ENCODE assay signal across 20 cellular contexts in genomic region chr22:24149191-24149590, GRCh38. TPM values are rescaled to one million over a fixed set of nuclear protein-coding genes. Genes with fewer than 3 reads are reported as not detected.
DNase-seq lines count a peak whose midpoint lies in the region; ATAC-seq and TF ChIP-seq lines count a peak whose summit lies in the region.
"Had no signal": no experiment of that assay in that cellular context is flagged by ENCODE, and none has a peak within 500 bp of the region (broad histone marks: within the 10 kb centered on the region; RNA-seq: fewer than 3 reads in every experiment).

No MANE protein-coding gene starts in this region.

- peak overlapping the region; percentile 73 for H2BK15ac ChIP-seq in mesenchymal stem cell (ENCODE audit: low read depth, poor library complexity, severe bottlenecking)

- POLR2A ChIA-PET in Caco-2 (lab: Charles Lee): no interaction called here

- DNase-seq in Right ventricle myocardium inferior (ENCODE audit: missing footprints) (peak; percentile 5), cardiac septum (ENCODE audit: low spot score) (no peak), T-helper 17 cell (no peak), mesenchymal stem cell (no peak), upper lobe of right lung (no peak), hippocampal formation (lab: John Stamatoyannopoulos, UW) (no peak), Caco-2 (no peak), HCEC 1CT (no peak)
- DNase-seq: activated CD8-positive, alpha-beta memory T cell treated with anti-CD3 and anti-CD28 coated beads for 24 hours; DMS79 treated with DMSO at 0.1 percent for 48 hours; NCI-H1436 treated with DMSO at 0.1 percent for 48 hours; NCI-H2171 treated with DMSO at 0.1 percent for 48 hours; PC-9; posterior cingulate gyrus; stimulated activated CD4-positive, alpha-beta T cell treated with anti-CD3 and anti-CD28 coated beads, Interleukin-2, amount 100 ng/mL, for 48 hours; stimulated activated naive CD8-positive, alpha-beta T cell treated with anti-CD3 and anti-CD28 coated beads, Interleukin-15, amount 100 ng/mL, for 72 hours had no signal

- WGBS in mesenchymal stem cell: 98% methylated on average over 4 of the region's 4 CpGs

- H3K27me3 ChIP-seq in mesenchymal stem cell (ENCODE audit: control insufficient read depth in 1 of 2, insufficient read depth in 1 of 2, low read length in 2 of 2): no peaks in the 10 kb centered on the region
- no peaks in the 10 kb centered on the region for H3K27me3 ChIP-seq in upper lobe of right lung
- no peaks in the 10 kb centered on the region for H3K27me3 ChIP-seq in Caco-2 (replicated peaks; ENCODE audit: control insufficient read depth, insufficient read depth, low read length)
- H3K27me3 ChIP-seq: SJSA1 had no signal

- peaks cover 8% of the 10 kb centered on the region for H3K79me1 ChIP-seq in mesenchymal stem cell (replicated peaks; ENCODE audit: low read length, poor library complexity, severe bottlenecking)

- H3K27ac ChIP-seq in mesenchymal stem cell (ENCODE audit: low read length, poor library complexity, severe bottlenecking) (no peak overlapping the region), upper lobe of right lung (peak overlapping the region; percentile 80)
- H3K27ac ChIP-seq: PC-9, SJSA1 had no signal

- H2AFZ ChIP-seq in mesenchymal stem cell (ENCODE audit: low read depth, low read length): no peak overlapping the region
- H2AFZ ChIP-seq: PC-9 had no signal

- H3K4ac ChIP-seq in mesenchymal stem cell (ENCODE audit: low read depth in 1 of 2, low read length in 2 of 2): peak overlapping the region; percentile 58 to 98

- H3K23ac ChIP-seq in mesenchymal stem cell (ENCODE audit: low read length in 2 of 2): no peak overlapping the region

- BruUV-seq in Caco-2 (replicated peaks; lab: Mats Ljungman, UMichigan): no TSS peak

- no peak overlapping the region for H2AK5ac ChIP-seq in mesenchymal stem cell (ENCODE audit: low read length, severe bottlenecking)

- H3K4me3 ChIP-seq in mesenchymal stem cell (ENCODE audit: insufficient read depth in 1 of 2, low read depth in 1 of 2, low read length in 2 of 2) (no peak overlapping the region), upper lobe of right lung (no peak overlapping the region), Caco-2 (ENCODE audit: low read depth, low read length) (no peak overlapping the region)
- H3K4me3 ChIP-seq: HAP-1, PC-9, SJSA1, skin epidermis had no signal

- H2BK5ac ChIP-seq in mesenchymal stem cell (ENCODE audit: low read depth, low read length, poor library complexity, severe bottlenecking): no peak overlapping the region

- H4K8ac ChIP-seq in mesenchymal stem cell (ENCODE audit: low read length): peak overlapping the region; percentile 74

- no peaks in the 10 kb centered on the region for H3K9me3 Mint-ChIP-seq in Caco-2 (ENCODE audit: unreplicated experiment)
- H3K9me3 Mint-ChIP-seq: stimulated activated naive CD8-positive, alpha-beta T cell treated with anti-CD3 and anti-CD28 coated beads, Interleukin-15, amount 100 ng/mL, for 72 hours; WTC11 had no signal

- peak overlapping the region; percentile 69 for H4K91ac ChIP-seq in mesenchymal stem cell (ENCODE audit: low read length)

- no peak for TF ChIP-seq CTCF in upper lobe of right lung (IDR thresholded peaks at IDR 0.05)
- no peak for TF ChIP-seq CTCF in Caco-2 (IDR thresholded peaks at IDR 0.05; ENCODE audit: insufficient read depth in 1 of 2, low read depth in 1 of 2, low read length in 1 of 2, severe bottlenecking in 1 of 2, unreplicated experiment in 1 of 2)

- H3K36me3 ChIP-seq in mesenchymal stem cell (ENCODE audit: control insufficient read depth in 1 of 2, insufficient read depth in 2 of 2, low read depth in 1 of 2, low read length in 2 of 2): peaks cover 3 to 29% of the 10 kb centered on the region in 2 experiments
- no peaks in the 10 kb centered on the region for H3K36me3 ChIP-seq in upper lobe of right lung
- peaks cover 3% of the 10 kb centered on the region for H3K36me3 ChIP-seq in Caco-2 (ENCODE audit: control insufficient read depth, insufficient read depth, low read length)
- H3K36me3 ChIP-seq: HAP-1 had no signal

- no peak overlapping the region for H3K4me3 Mint-ChIP-seq in T-helper 17 cell
- no peak overlapping the region for H3K4me3 Mint-ChIP-seq in Caco-2 (ENCODE audit: unreplicated experiment)
- H3K4me3 Mint-ChIP-seq: stimulated activated naive CD8-positive, alpha-beta T cell treated with anti-CD3 and anti-CD28 coated beads, Interleukin-15, amount 100 ng/mL, for 72 hours; WTC11 had no signal

- H3K4me1 Mint-ChIP-seq in T-helper 17 cell (peaks cover 52% of the 10 kb centered on the region), Caco-2 (ENCODE audit: low read depth, unreplicated experiment) (peaks cover 33% of the 10 kb centered on the region)

- H3K4me2 ChIP-seq in mesenchymal stem cell (ENCODE audit: low read length, poor library complexity, severe bottlenecking): no peak overlapping the region
- H3K4me2 ChIP-seq: PC-9 had no signal

- intact Hi-C loops in Right ventricle myocardium inferior (cut with DNase I) (no loop called here), cardiac septum (cut with DNase I) (no loop called here), upper lobe of right lung (cut with DNase I) (no loop called here), Caco-2 (cut with micrococcal nuclease; ENCODE audit: unreplicated experiment) (no loop called here)

- CTCF ChIA-PET in Caco-2 (lab: Charles Lee): no interaction called here

- H3K9ac ChIP-seq in mesenchymal stem cell (ENCODE audit: low read length): no peak overlapping the region

- peak overlapping the region; percentile 82 to 100 for H2BK12ac ChIP-seq in mesenchymal stem cell (ENCODE audit: low read length in 2 of 2)

- H3K4me1 ChIP-seq in mesenchymal stem cell (ENCODE audit: control insufficient read depth, insufficient read depth, low read depth, low read length) (peaks cover 34% of the 10 kb centered on the region), upper lobe of right lung (peaks cover 65% of the 10 kb centered on the region), Caco-2 (peaks cover 38% of the 10 kb centered on the region)
- H3K4me1 ChIP-seq: HAP-1 had no signal

- peak overlapping the region; percentile 58 to 78 for H3K18ac ChIP-seq in mesenchymal stem cell (ENCODE audit: low read depth in 1 of 2, low read length in 2 of 2)

- H3K36me3 Mint-ChIP-seq in T-helper 17 cell (ENCODE audit: low read depth) (peaks cover 2% of the 10 kb centered on the region), Caco-2 (ENCODE audit: insufficient read depth, unreplicated experiment) (peaks cover 10% of the 10 kb centered on the region)

- no peak for ATAC-seq in Right ventricle myocardium inferior
- no peak for ATAC-seq in T-helper 17 cell
- ATAC-seq in upper lobe of right lung: no peak
- ATAC-seq: stimulated activated naive CD8-positive, alpha-beta T cell treated with anti-CD3 and anti-CD28 coated beads, Interleukin-15, amount 100 ng/mL, for 72 hours; WTC11 had no signal

- H2BK120ac ChIP-seq in mesenchymal stem cell (ENCODE audit: low read depth, low read length): peak overlapping the region; percentile 71

- H3K9me3 ChIP-seq in T-helper 17 cell (ENCODE audit: control insufficient read depth, low read length, poor library complexity, severe bottlenecking) (no peaks in the 10 kb centered on the region), mesenchymal stem cell (ENCODE audit: control insufficient read depth, low read length) (no peaks in the 10 kb centered on the region), upper lobe of right lung (no peaks in the 10 kb centered on the region), Caco-2 (no peaks in the 10 kb centered on the region)
- H3K9me3 ChIP-seq: HAP-1, SJSA1 had no signal

- no peak overlapping the region for H3K14ac ChIP-seq in mesenchymal stem cell (ENCODE audit: low read length in 2 of 2)

- H3K27ac Mint-ChIP-seq in T-helper 17 cell (peak overlapping the region; percentile 78), Caco-2 (ENCODE audit: unreplicated experiment) (no peak overlapping the region)
- H3K27ac Mint-ChIP-seq: stimulated activated naive CD8-positive, alpha-beta T cell treated with anti-CD3 and anti-CD28 coated beads, Interleukin-15, amount 100 ng/mL, for 72 hours had no signal

- H3K27me3 Mint-ChIP-seq in T-helper 17 cell (no peaks in the 10 kb centered on the region), Caco-2 (ENCODE audit: insufficient read depth, unreplicated experiment) (no peaks in the 10 kb centered on the region)
- H3K27me3 Mint-ChIP-seq: stimulated activated naive CD8-positive, alpha-beta T cell treated with anti-CD3 and anti-CD28 coated beads, Interleukin-15, amount 100 ng/mL, for 72 hours had no signal

RNA-seq across cellular contexts. Expression of gene SUSD2, which starts 32.1 kb away (rescaled TPM):
- 2.8 TPM for total RNA-seq in Right ventricle myocardium inferior
- total RNA-seq in cardiac septum: 3.1 TPM
- total RNA-seq in T-helper 17 cell: 1 to 10 TPM in 1 of 2 donors, under 1 TPM in 1; 0.80 to 1.1 TPM
- 19.4 TPM for polyA plus RNA-seq in mesenchymal stem cell (2013, experiment 1 of 2)
- polyA plus RNA-seq in mesenchymal stem cell (2013, experiment 2 of 2): 19.1 TPM
- 277 TPM for total RNA-seq in upper lobe of right lung
- 7.0 and 8.6 TPM in 2 replicates for total RNA-seq in Caco-2 (2022)

Comparison
In these comparisons a context has a peak if more than half of its experiments do, and no peak if none do; other contexts are left out.
1. RNA of gene SUSD2, which starts 32.1 kb away (total RNA-seq): 277 TPM in upper lobe of right lung (single experiment); 7.0 to 8.6 TPM in Caco-2, 3.1 TPM in cardiac septum (single experiment), 2.8 TPM in Right ventricle myocardium inferior (single experiment) and 0.80 to 1.1 TPM in T-helper 17 cell; every median in the first group is over 10 times any median in the second.